Comparison of ENCODE assay signal across 8 cellular contexts in the genomic region with DNA sequence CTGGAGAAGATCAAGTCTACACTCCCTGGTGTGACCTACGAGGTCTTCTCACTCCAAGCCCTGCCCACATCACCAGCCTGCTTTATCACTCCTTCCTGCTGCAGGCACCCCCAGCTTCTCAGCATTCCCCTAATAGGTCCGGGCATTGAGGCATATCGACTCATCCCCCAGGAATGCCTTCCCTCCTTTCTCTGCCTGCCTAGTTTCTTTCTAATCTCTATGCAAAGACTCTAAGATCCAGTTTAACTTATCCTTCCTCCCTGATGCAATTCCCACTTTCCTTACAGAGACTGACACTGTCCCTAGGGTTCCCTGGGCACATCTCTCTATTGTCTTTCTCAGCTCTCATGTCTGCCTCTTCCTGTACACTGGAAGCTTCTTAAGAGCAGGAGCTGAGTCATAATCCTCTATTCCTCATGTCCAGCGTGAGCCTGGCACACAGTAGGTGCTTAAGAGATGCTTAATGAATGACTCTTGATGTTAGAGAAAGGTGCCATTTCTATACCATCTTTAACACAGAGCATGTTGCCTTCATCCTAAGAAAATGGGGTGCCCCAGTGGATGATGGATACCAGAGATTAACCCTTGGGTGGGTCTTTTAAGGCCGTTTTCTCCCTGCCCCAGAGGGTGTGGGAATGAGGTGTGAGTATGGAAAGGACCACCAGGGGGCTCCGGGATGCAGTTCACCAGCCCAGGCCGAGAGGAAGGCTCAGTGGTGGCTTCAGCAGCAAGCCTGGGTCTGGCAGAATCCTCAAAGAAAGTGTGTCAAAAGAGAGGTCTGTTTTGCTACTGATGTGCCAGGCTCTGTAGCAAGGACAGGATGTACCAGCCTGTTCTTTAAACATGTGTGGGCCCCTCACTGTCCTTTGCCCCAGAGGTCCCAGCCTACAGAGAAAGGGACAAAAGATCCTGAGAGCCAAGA. TPM values are rescaled to one million over a fixed set of nuclear protein-coding genes. Genes with fewer than 3 reads are reported as not detected.
DNase-seq lines count a peak whose midpoint lies in the region; TF ChIP-seq lines count a peak whose summit lies in the region.

No MANE protein-coding gene starts in this region.

- intact Hi-C loops in activated naive CD4-positive, alpha-beta T cell treated with anti-CD3 and anti-CD28 coated beads for 36 hours (cut with micrococcal nuclease), result loop anchor here (2.0 to 10.0 kb wide), 3 partner anchors 63 to 477 kb away; no protein-coding TSS in a partner anchor

- no peaks in the 10 kb centered on the region for H3K36me3 ChIP-seq in liver (ENCODE audit: control insufficient read depth in 4 of 4, insufficient read depth in 3 of 4, low read depth in 1 of 4, low read length in 3 of 4)

- no peaks in the 10 kb centered on the region for H3K9me3 ChIP-seq in liver (ENCODE audit: control insufficient read depth in 4 of 4, low read length in 3 of 4)

- no peak overlapping the region for H3K27ac Mint-ChIP-seq in activated naive CD4-positive, alpha-beta T cell treated with anti-CD3 and anti-CD28 coated beads for 36 hours

- in situ Hi-C loops in KBM-7 (cut with MboI; ENCODE audit: low pct_unique_long_range_greater_than_20kb, low sequenced_read_pairs) (no loop called here), SK-MEL-5 (cut with HindIII; ENCODE audit: low pct_unique_long_range_greater_than_20kb, low sequenced_read_pairs) (no loop called here)

- no peaks in the 10 kb centered on the region for H3K36me3 Mint-ChIP-seq in activated naive CD4-positive, alpha-beta T cell treated with anti-CD3 and anti-CD28 coated beads for 36 hours (ENCODE audit: low read depth)

- peak; percentile 94 for TF ChIP-seq CTCF in choroid plexus epithelial cell (conservative IDR thresholded peaks at IDR 0.05; ENCODE audit: low read depth, low read length)
- peak; percentile 52 for TF ChIP-seq CTCF in liver (IDR thresholded peaks at IDR 0.05; ENCODE audit: low read depth, low read length, missing input control)

- H3K27me3 ChIP-seq in liver (ENCODE audit: control insufficient read depth in 4 of 4, insufficient read depth in 4 of 4, low read length in 3 of 4), result no peaks in the 10 kb centered on the region

- H3K4me1 Mint-ChIP-seq in activated naive CD4-positive, alpha-beta T cell treated with anti-CD3 and anti-CD28 coated beads for 36 hours (ENCODE audit: low read depth), result no peaks in the 10 kb centered on the region

- H3K4me3 Mint-ChIP-seq in activated naive CD4-positive, alpha-beta T cell treated with anti-CD3 and anti-CD28 coated beads for 36 hours, result no peak overlapping the region

- no peak overlapping the region for H3K9ac ChIP-seq in liver (ENCODE audit: low read depth in 1 of 2, low read length in 2 of 2)

- WGBS in liver, result 58% methylated on average over 7 of the region's 7 CpGs

- no peak overlapping the region for H3K4me3 ChIP-seq in choroid plexus epithelial cell (ENCODE audit: low read depth, low read length)
- H3K4me3 ChIP-seq in liver (ENCODE audit: low read depth in 1 of 3, low read length in 3 of 3), result no peak overlapping the region

- no peaks in the 10 kb centered on the region for H3K9me3 Mint-ChIP-seq in activated naive CD4-positive, alpha-beta T cell treated with anti-CD3 and anti-CD28 coated beads for 36 hours

- peaks cover 0 to 11% (median 9%) of the 10 kb centered on the region in 4 donors for H3K4me1 ChIP-seq in liver (ENCODE audit: control insufficient read depth in 4 of 4, insufficient read depth in 4 of 4, low read length in 3 of 4)

- TF ChIP-seq RAD21 in liver (IDR thresholded peaks at IDR 0.05), result peak; percentile 73 to 87

- peak; percentile 55 for DNase-seq in activated naive CD4-positive, alpha-beta T cell treated with anti-CD3 and anti-CD28 coated beads for 36 hours
- DNase-seq in activated naive CD4-positive, alpha-beta T cell (lab: John Stamatoyannopoulos, UW), result no peak
- peak; percentile 64 for DNase-seq in KBM-7
- DNase-seq in SK-MEL-5 (ENCODE audit: low read depth, low spot score), result peak; percentile 84
- peak; percentile 86 for DNase-seq in choroid plexus epithelial cell (ENCODE audit: low read depth)
- peak; percentile 7 for DNase-seq in stimulated activated CD8-positive, alpha-beta memory T cell treated with anti-CD3 and anti-CD28 coated beads, Interleukin-4, amount 100 ng/mL, for 24 hours (ENCODE audit: low read depth)
- DNase-seq in activated CD4-positive, CD25-positive, alpha-beta regulatory T cell treated with anti-CD3 and anti-CD28 coated beads, Interleukin-2, amount 50 U/mL, for 72 hours, result no peak

- CTCF ChIA-PET in activated naive CD4-positive, alpha-beta T cell treated with anti-CD3 and anti-CD28 coated beads for 36 hours (lab: Charles Lee), result interaction anchor here (0.6 to 2.3 kb wide), 2 partner anchors 81 to 92 kb away, joined by 3 to 8 read pairs; no protein-coding TSS in a partner anchor

- H3K27me3 Mint-ChIP-seq in activated naive CD4-positive, alpha-beta T cell treated with anti-CD3 and anti-CD28 coated beads for 36 hours (ENCODE audit: low read depth), result no peaks in the 10 kb centered on the region

- no peak overlapping the region for H3K27ac ChIP-seq in liver (ENCODE audit: low read depth in 1 of 2, low read length in 2 of 2)

TF ChIP-seq in liver, 16 proteins besides CTCF, POLR2A, EP300 and RAD21:
- TF ChIP-seq RXRA (IDR thresholded peaks at IDR 0.05) (peak in 1 of 2 donors; percentile 18), FOXA2 (IDR thresholded peaks at IDR 0.05) (no peak), NR2F2 (IDR thresholded peaks at IDR 0.05) (peak; percentile 40)
- TF ChIP-seq, protein P1, sequence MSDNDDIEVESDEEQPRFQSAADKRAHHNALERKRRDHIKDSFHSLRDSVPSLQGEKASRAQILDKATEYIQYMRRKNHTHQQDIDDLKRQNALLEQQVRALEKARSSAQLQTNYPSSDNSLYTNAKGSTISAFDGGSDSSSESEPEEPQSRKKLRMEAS (IDR thresholded peaks at IDR 0.05), result no peak

RNA-seq across cellular contexts. Expression of a gene that starts 34.7 kb away (rescaled TPM):
- total RNA-seq in activated naive CD4-positive, alpha-beta T cell treated with anti-CD3 and anti-CD28 coated beads for 36 hours, result under 1 TPM; 0.22 to 0.38 TPM
- 12.9 and 13.2 TPM in 2 replicates for total RNA-seq in SK-MEL-5 (2014; rRNA removed; shearing (Covaris generic))
- polyA plus RNA-seq in SK-MEL-5 (2015; cell fraction: cytosol; rRNA removed), result 15.7 and 23.1 TPM in 2 replicates
- polyA plus RNA-seq in SK-MEL-5 (2015; cell fraction: nucleus; rRNA removed), result 5.0 and 6.7 TPM in 2 replicates
- 10 to 100 TPM in 1 of 2 donors, 1 to 10 TPM in 1; 3.1 to 11.4 TPM for total RNA-seq in liver
- 10 to 100 TPM; 11.0 to 11.7 TPM for polyA plus RNA-seq in liver

Comparison
In these comparisons a context has a peak if more than half of its experiments do, and no peak if none do; other contexts are left out.
1. DNase-seq: peak in activated naive CD4-positive, alpha-beta T cell treated with anti-CD3 and anti-CD28 coated beads for 36 hours (single experiment), KBM-7 (single experiment), SK-MEL-5 (single experiment), choroid plexus epithelial cell (single experiment) and stimulated activated CD8-positive, alpha-beta memory T cell treated with anti-CD3 and anti-CD28 coated beads, Interleukin-4, amount 100 ng/mL, for 24 hours (single experiment); none in activated naive CD4-positive, alpha-beta T cell (0 of 4) and activated CD4-positive, CD25-positive, alpha-beta regulatory T cell treated with anti-CD3 and anti-CD28 coated beads, Interleukin-2, amount 50 U/mL, for 72 hours (single experiment).